In the genomic region with DNA sequence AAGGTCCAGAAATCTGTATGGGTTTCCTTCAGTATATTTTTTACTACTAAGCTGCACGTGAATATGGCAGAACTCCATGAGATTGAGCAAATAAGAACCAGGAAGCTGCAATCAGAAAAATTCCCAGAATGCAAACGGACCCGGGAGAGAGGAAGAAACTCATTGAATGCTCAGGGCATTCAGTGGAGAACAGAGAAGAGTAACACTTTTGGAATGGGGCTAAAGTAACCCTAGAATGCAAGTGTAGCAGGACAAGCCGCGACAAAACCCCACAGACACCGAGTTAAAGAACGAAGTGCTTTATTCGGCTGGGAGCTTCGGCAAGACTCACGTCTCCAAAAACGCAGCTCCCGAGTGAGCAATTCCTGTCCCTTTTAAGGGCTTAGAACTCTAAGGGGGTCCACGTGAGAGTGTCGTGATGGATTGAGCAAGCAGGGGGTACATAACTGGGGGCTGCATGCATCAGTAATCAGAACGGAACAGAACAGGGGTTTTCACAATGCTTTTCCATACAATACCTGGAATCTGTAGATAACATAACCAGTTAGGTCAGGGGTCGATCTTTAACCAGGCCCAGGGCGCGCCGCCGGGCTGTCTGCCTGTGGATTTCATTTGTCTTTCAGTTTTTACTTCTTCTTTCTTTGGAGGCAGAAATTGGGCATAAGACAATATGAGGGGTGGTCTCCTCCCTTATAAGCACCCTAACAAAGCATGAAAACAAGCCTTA, we compare ENCODE assay signal across 2 cellular contexts.
TF ChIP-seq lines count a peak whose summit lies in the region.

No MANE protein-coding gene starts in this region.

TF ChIP-seq in HepG2, 621 proteins besides CTCF, POLR2A, EP300 and RAD21 (continues in another document):
- TF ChIP-seq CCAR2 (optimal IDR thresholded peaks at IDR 0.05; ENCODE audit: low read depth, low read length) (no peak), YEATS4 (CRISPR knock-in tag; IDR thresholded peaks at IDR 0.05; ENCODE audit: borderline replicate concordance) (no peak), NR2F6 (IDR thresholded peaks at IDR 0.05) (no peak), NR2F6 (CRISPR knock-in tag; IDR thresholded peaks at IDR 0.05) (no peak), ARID2 (CRISPR knock-in tag; IDR thresholded peaks at IDR 0.05; ENCODE audit: borderline replicate concordance) (no peak), ZNF468 (CRISPR knock-in tag; IDR thresholded peaks at IDR 0.05) (no peak), TCF7 (IDR thresholded peaks at IDR 0.05; ENCODE audit: low read depth) (no peak), NAIF1 (CRISPR knock-in tag; IDR thresholded peaks at IDR 0.05; ENCODE audit: borderline replicate concordance) (no peak), HOXA7 (CRISPR knock-in tag; IDR thresholded peaks at IDR 0.05) (no peak), ZNF614 (CRISPR knock-in tag; IDR thresholded peaks at IDR 0.05; ENCODE audit: borderline replicate concordance) (no peak)
- TF ChIP-seq, protein P1, sequence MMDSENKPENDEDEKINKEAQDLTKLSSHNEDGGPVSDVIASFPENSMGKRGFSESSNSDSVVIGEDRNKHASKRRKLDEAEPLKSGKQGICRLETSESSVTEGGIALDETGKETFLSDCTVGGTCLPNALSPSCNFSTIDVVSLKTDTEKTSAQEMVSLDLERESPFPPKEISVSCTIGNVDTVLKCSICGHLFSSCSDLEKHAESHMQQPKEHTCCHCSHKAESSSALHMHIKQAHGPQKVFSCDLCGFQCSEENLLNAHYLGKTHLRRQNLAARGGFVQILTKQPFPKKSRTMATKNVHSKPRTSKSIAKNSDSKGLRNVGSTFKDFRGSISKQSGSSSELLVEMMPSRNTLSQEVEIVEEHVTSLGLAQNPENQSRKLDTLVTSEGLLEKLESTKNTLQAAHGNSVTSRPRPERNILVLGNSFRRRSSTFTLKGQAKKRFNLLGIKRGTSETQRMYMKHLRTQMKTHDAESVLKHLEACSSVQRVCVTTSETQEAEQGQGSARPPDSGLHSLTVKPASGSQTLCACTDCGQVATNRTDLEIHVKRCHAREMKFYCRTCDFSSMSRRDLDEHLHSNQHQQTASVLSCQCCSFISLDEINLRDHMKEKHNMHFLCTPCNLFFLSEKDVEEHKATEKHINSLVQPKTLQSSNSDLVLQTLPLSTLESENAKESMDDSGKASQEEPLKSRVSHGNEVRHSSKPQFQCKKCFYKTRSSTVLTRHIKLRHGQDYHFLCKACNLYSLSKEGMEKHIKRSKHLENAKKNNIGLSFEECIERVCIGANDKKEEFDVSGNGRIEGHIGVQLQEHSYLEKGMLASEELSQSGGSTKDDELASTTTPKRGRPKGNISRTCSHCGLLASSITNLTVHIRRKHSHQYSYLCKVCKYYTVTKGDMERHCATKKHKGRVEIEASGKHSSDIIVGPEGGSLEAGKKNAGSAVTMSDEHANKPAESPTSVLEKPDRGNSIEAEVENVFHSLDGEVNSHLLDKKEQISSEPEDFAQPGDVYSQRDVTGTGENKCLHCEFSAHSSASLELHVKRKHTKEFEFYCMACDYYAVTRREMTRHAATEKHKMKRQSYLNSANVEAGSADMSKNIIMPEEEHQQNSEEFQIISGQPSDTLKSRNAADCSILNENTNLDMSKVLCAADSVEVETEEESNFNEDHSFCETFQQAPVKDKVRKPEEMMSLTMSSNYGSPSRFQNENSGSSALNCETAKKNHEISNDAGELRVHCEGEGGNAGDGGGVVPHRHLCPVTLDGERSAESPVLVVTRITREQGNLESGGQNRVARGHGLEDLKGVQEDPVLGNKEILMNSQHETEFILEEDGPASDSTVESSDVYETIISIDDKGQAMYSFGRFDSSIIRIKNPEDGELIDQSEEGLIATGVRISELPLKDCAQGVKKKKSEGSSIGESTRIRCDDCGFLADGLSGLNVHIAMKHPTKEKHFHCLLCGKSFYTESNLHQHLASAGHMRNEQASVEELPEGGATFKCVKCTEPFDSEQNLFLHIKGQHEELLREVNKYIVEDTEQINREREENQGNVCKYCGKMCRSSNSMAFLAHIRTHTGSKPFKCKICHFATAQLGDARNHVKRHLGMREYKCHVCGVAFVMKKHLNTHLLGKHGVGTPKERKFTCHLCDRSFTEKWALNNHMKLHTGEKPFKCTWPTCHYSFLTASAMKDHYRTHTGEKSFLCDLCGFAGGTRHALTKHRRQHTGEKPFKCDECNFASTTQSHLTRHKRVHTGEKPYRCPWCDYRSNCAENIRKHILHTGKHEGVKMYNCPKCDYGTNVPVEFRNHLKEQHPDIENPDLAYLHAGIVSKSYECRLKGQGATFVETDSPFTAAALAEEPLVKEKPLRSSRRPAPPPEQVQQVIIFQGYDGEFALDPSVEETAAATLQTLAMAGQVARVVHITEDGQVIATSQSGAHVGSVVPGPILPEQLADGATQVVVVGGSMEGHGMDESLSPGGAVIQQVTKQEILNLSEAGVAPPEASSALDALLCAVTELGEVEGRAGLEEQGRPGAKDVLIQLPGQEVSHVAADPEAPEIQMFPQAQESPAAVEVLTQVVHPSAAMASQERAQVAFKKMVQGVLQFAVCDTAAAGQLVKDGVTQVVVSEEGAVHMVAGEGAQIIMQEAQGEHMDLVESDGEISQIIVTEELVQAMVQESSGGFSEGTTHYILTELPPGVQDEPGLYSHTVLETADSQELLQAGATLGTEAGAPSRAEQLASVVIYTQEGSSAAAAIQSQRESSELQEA (CRISPR knock-in tag; IDR thresholded peaks at IDR 0.05; ENCODE audit: not compliant biosample characterization), result no peak
- TF ChIP-seq, protein P2, sequence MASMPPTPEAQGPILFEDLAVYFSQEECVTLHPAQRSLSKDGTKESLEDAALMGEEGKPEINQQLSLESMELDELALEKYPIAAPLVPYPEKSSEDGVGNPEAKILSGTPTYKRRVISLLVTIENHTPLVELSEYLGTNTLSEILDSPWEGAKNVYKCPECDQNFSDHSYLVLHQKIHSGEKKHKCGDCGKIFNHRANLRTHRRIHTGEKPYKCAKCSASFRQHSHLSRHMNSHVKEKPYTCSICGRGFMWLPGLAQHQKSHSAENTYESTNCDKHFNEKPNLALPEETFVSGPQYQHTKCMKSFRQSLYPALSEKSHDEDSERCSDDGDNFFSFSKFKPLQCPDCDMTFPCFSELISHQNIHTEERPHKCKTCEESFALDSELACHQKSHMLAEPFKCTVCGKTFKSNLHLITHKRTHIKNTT (CRISPR knock-in tag; IDR thresholded peaks at IDR 0.05), result no peak
- TF ChIP-seq, protein P3, sequence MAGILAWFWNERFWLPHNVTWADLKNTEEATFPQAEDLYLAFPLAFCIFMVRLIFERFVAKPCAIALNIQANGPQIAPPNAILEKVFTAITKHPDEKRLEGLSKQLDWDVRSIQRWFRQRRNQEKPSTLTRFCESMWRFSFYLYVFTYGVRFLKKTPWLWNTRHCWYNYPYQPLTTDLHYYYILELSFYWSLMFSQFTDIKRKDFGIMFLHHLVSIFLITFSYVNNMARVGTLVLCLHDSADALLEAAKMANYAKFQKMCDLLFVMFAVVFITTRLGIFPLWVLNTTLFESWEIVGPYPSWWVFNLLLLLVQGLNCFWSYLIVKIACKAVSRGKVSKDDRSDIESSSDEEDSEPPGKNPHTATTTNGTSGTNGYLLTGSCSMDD (CRISPR knock-in tag; IDR thresholded peaks at IDR 0.05), result no peak
- TF ChIP-seq, protein P4, sequence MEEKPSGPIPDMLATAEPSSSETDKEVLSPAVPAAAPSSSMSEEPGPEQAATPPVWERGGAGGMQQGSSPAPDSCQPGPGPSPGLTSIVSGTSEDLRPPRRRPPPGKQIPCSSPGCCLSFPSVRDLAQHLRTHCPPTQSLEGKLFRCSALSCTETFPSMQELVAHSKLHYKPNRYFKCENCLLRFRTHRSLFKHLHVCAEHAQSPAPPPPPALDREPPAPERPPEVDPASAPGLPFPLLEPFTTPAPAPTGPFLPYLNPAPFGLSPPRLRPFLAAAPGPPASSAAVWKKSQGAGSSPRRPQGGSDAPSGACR (CRISPR knock-in tag; IDR thresholded peaks at IDR 0.05), result no peak

TF ChIP-seq in H1, 55 proteins besides CTCF, POLR2A, EP300 and RAD21:
- TF ChIP-seq GTF2F1 (IDR thresholded peaks at IDR 0.05; ENCODE audit: borderline replicate concordance, low read depth, low read length), result no peak
- no peak for TF ChIP-seq HDAC6 (IDR thresholded peaks at IDR 0.05; ENCODE audit: low read depth, low read length)
- no peak for TF ChIP-seq CREB1 (IDR thresholded peaks at IDR 0.05)
